Comparison of ENCODE assay signal across 1 cellular context in genomic region chr16:27202923-27203428, GRCh38.
TF ChIP-seq lines count a peak whose summit lies in the region.

No MANE protein-coding gene starts in this region.

TF ChIP-seq in HepG2, 621 proteins besides CTCF, POLR2A, EP300 and RAD21 (continued from another document):
- no peak for TF ChIP-seq RAD51 (IDR thresholded peaks at IDR 0.05; ENCODE audit: borderline replicate concordance)
- 0 out of 2 replicates have a peak, but pooled peaks have one; percentile 76 for TF ChIP-seq ZNF251 (CRISPR knock-in tag; IDR thresholded peaks at IDR 0.05)
- 0 out of 2 replicates have a peak, but pooled peaks have one; percentile 32 for TF ChIP-seq ZNF550 (CRISPR knock-in tag; IDR thresholded peaks at IDR 0.05; ENCODE audit: borderline replicate concordance)
- 0 out of 2 replicates have a peak, but pooled peaks have one; percentile 14 for TF ChIP-seq AHDC1 (CRISPR knock-in tag; IDR thresholded peaks at IDR 0.05; ENCODE audit: borderline replicate concordance)
- TF ChIP-seq ZC3H13 (CRISPR knock-in tag; IDR thresholded peaks at IDR 0.05): peak; percentile 74; the same call in 1 of the 2 replicates
- TF ChIP-seq ZBTB7A (CRISPR knock-in tag; IDR thresholded peaks at IDR 0.05): 0 out of 2 replicates have a peak, but pooled peaks have one; percentile 51
- 0 out of 2 replicates have a peak, but pooled peaks have one; percentile 57 for TF ChIP-seq ZNF713 (CRISPR knock-in tag; IDR thresholded peaks at IDR 0.05)
- TF ChIP-seq ZNF362 (CRISPR knock-in tag; IDR thresholded peaks at IDR 0.05; ENCODE audit: borderline replicate concordance): no peak
- TF ChIP-seq ATF1 (CRISPR knock-in tag; IDR thresholded peaks at IDR 0.05): peak; percentile 65; the same call in 1 of the 2 replicates
- no peak for TF ChIP-seq GRHL1 (CRISPR knock-in tag; conservative IDR thresholded peaks at IDR 0.05)
- TF ChIP-seq FOSL2 (CRISPR knock-in tag; IDR thresholded peaks at IDR 0.05): no peak
- TF ChIP-seq SMAD3 (CRISPR knock-in tag; IDR thresholded peaks at IDR 0.05): no peak
- peak; percentile 81; the same call in 1 of the 2 replicates for TF ChIP-seq CHD4 (IDR thresholded peaks at IDR 0.05; ENCODE audit: borderline replicate concordance, low read length)
- peak; percentile 9; the same call in 1 of the 2 replicates for TF ChIP-seq ZNF564 (CRISPR knock-in tag; IDR thresholded peaks at IDR 0.05)
- TF ChIP-seq ZNF691 (CRISPR knock-in tag; IDR thresholded peaks at IDR 0.05; ENCODE audit: borderline replicate concordance, low read depth): 0 out of 2 replicates have a peak, but pooled peaks have one; percentile 42
- no peak for TF ChIP-seq ZNF572 (CRISPR knock-in tag; IDR thresholded peaks at IDR 0.05)
- no peak for TF ChIP-seq ZNF513 (CRISPR knock-in tag; conservative IDR thresholded peaks at IDR 0.05)
- TF ChIP-seq EZH2 (conservative IDR thresholded peaks at IDR 0.05; ENCODE audit: low read depth, low read length): no peak
- peak; percentile 7 for TF ChIP-seq MED8 (CRISPR knock-in tag; IDR thresholded peaks at IDR 0.05; ENCODE audit: insufficient replicate concordance)
- TF ChIP-seq CHCHD3 (CRISPR knock-in tag; IDR thresholded peaks at IDR 0.05): no peak; the same call in 1 of the 2 replicates
- TF ChIP-seq ETS1 (CRISPR knock-in tag; IDR thresholded peaks at IDR 0.05): no peak
- TF ChIP-seq DR1 (CRISPR knock-in tag; IDR thresholded peaks at IDR 0.05): 0 out of 2 replicates have a peak, but pooled peaks have one; percentile 7
TF ChIP-seq in HepG2: peak in this region for 30.
